Comparison of ENCODE assay signal across 1 cellular context in the genomic region with DNA sequence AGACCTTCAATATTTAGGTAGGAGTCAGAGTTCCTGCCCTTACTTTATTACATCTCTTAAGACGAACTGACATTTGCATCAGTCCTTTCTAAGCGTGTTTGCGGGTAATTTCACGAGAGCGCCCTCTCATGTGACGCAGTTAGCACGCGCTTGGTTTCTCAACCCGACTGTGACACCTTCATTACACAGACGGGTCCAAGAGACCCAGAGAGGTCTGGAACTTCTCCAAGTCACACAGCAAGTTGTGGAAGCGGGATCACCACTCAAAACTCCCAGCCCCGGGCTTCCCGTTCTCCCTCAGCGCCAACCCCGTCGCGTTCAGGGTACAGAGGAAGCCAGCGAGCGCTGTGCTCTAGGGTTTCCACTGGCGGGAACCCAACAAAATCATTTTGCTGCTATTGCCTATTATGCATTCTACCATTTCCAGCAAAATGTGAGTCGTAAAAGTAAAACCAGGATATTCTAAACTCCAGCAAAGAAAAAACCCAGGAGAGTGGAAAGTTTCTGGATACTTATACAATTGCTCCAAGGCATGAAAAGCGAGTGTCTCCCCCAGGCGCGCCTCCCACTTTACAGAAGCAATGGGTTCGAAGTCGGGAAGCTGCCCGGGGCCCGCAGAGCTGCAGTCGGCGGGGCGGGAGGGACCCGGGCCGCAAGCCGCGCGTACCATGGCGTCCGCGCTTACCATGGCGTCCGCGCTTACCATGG.
A peak's percentile ranks its signal among the peaks of the same experiment; 100 is the strongest.
TF ChIP-seq lines count a peak whose summit lies in the region.

No MANE protein-coding gene starts in this region.

TF ChIP-seq in K562, 482 proteins besides CTCF, POLR2A, EP300 and RAD21 (continued from another document and continues in another):
- TF ChIP-seq SFPQ (IDR thresholded peaks at IDR 0.05; ENCODE audit: low read depth, low read length) = no peak
- no peak for TF ChIP-seq POLR2B (IDR thresholded peaks at IDR 0.05; ENCODE audit: low read depth, partially characterized antibody)
- no peak for TF ChIP-seq ZNF384 (IDR thresholded peaks at IDR 0.05; ENCODE audit: low read depth, low read length)
- TF ChIP-seq, protein P1, sequence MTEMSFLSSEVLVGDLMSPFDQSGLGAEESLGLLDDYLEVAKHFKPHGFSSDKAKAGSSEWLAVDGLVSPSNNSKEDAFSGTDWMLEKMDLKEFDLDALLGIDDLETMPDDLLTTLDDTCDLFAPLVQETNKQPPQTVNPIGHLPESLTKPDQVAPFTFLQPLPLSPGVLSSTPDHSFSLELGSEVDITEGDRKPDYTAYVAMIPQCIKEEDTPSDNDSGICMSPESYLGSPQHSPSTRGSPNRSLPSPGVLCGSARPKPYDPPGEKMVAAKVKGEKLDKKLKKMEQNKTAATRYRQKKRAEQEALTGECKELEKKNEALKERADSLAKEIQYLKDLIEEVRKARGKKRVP (CRISPR knock-in tag; IDR thresholded peaks at IDR 0.05) = no peak
- TF ChIP-seq ZNF318 (IDR thresholded peaks at IDR 0.05; ENCODE audit: borderline replicate concordance in 1 of 2, low read depth in 1 of 2) = no peak
- TF ChIP-seq, protein P2, sequence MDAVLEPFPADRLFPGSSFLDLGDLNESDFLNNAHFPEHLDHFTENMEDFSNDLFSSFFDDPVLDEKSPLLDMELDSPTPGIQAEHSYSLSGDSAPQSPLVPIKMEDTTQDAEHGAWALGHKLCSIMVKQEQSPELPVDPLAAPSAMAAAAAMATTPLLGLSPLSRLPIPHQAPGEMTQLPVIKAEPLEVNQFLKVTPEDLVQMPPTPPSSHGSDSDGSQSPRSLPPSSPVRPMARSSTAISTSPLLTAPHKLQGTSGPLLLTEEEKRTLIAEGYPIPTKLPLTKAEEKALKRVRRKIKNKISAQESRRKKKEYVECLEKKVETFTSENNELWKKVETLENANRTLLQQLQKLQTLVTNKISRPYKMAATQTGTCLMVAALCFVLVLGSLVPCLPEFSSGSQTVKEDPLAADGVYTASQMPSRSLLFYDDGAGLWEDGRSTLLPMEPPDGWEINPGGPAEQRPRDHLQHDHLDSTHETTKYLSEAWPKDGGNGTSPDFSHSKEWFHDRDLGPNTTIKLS (IDR thresholded peaks at IDR 0.05; ENCODE audit: borderline replicate concordance, low read depth) = no peak; the same call in 1 of the 2 replicates
- TF ChIP-seq DDX20 (tag; IDR thresholded peaks at IDR 0.05; ENCODE audit: low read depth) = no peak
- peak; percentile 64 for TF ChIP-seq ZFX (CRISPR knock-in tag; IDR thresholded peaks at IDR 0.05)
- no peak for TF ChIP-seq ZNF644 (tag; IDR thresholded peaks at IDR 0.05; ENCODE audit: low read depth)
- TF ChIP-seq ZNF263 (CRISPR knock-in tag; IDR thresholded peaks at IDR 0.05; ENCODE audit: borderline replicate concordance) = no peak
- no peak for TF ChIP-seq TCFL5 (CRISPR knock-in tag; conservative IDR thresholded peaks at IDR 0.05)
- TF ChIP-seq ATF6 (CRISPR knock-in tag; IDR thresholded peaks at IDR 0.05) = 0 out of 2 replicates have a peak, but pooled peaks have one; percentile 78
- no peak for TF ChIP-seq TCF15 (CRISPR knock-in tag; IDR thresholded peaks at IDR 0.05)
- TF ChIP-seq ZNF324 (CRISPR knock-in tag; IDR thresholded peaks at IDR 0.05) = no peak
- TF ChIP-seq DACH1 (IDR thresholded peaks at IDR 0.05; ENCODE audit: partially characterized antibody) = no peak
- TF ChIP-seq HDAC3 (IDR thresholded peaks at IDR 0.05; ENCODE audit: borderline replicate concordance, partially characterized antibody) = peak; percentile 29
- no peak for TF ChIP-seq ZNF583 (CRISPR knock-in tag; IDR thresholded peaks at IDR 0.05)
- TF ChIP-seq MAFG (tag; conservative IDR thresholded peaks at IDR 0.05) = no peak
- TF ChIP-seq, protein P3, sequence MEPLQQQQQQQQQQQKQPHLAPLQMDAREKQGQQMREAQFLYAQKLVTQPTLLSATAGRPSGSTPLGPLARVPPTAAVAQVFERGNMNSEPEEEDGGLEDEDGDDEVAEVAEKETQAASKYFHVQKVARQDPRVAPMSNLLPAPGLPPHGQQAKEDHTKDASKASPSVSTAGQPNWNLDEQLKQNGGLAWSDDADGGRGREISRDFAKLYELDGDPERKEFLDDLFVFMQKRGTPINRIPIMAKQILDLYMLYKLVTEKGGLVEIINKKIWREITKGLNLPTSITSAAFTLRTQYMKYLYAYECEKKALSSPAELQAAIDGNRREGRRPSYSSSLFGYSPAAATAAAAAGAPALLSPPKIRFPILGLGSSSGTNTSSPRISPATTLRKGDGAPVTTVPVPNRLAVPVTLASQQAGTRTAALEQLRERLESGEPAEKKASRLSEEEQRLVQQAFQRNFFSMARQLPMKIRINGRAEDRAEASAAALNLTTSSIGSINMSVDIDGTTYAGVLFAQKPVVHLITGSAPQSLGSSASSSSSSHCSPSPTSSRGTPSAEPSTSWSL (CRISPR knock-in tag; IDR thresholded peaks at IDR 0.05; ENCODE audit: borderline replicate concordance) = no peak
- TF ChIP-seq GATAD2B (IDR thresholded peaks at IDR 0.05; ENCODE audit: borderline replicate concordance) = no peak
- peak; percentile 80 for TF ChIP-seq BCOR (IDR thresholded peaks at IDR 0.05)
- TF ChIP-seq JUN (IDR thresholded peaks at IDR 0.05; ENCODE audit: borderline replicate concordance, low read depth, low read length) = no peak; the same call in 1 of the 2 replicates
- TF ChIP-seq JUN (CRISPR knock-in tag; IDR thresholded peaks at IDR 0.05; ENCODE audit: borderline replicate concordance) = 0 out of 2 replicates have a peak, but pooled peaks have one; percentile 52
- no peak for TF ChIP-seq KLF1 (tag; IDR thresholded peaks at IDR 0.05)
- TF ChIP-seq, protein P4, sequence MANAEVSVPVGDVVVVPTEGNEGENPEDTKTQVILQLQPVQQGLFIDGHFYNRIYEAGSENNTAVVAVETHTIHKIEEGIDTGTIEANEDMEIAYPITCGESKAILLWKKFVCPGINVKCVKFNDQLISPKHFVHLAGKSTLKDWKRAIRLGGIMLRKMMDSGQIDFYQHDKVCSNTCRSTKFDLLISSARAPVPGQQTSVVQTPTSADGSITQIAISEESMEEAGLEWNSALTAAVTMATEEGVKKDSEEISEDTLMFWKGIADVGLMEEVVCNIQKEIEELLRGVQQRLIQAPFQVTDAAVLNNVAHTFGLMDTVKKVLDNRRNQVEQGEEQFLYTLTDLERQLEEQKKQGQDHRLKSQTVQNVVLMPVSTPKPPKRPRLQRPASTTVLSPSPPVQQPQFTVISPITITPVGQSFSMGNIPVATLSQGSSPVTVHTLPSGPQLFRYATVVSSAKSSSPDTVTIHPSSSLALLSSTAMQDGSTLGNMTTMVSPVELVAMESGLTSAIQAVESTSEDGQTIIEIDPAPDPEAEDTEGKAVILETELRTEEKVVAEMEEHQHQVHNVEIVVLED (CRISPR knock-in tag; IDR thresholded peaks at IDR 0.05) = no peak
- TF ChIP-seq GABPB2 (CRISPR knock-in tag; conservative IDR thresholded peaks at IDR 0.05) = no peak
- TF ChIP-seq, protein P5, sequence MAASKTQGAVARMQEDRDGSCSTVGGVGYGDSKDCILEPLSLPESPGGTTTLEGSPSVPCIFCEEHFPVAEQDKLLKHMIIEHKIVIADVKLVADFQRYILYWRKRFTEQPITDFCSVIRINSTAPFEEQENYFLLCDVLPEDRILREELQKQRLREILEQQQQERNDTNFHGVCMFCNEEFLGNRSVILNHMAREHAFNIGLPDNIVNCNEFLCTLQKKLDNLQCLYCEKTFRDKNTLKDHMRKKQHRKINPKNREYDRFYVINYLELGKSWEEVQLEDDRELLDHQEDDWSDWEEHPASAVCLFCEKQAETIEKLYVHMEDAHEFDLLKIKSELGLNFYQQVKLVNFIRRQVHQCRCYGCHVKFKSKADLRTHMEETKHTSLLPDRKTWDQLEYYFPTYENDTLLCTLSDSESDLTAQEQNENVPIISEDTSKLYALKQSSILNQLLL (CRISPR knock-in tag; IDR thresholded peaks at IDR 0.05; ENCODE audit: borderline replicate concordance) = no peak
- no peak for TF ChIP-seq ZNF23 (CRISPR knock-in tag; IDR thresholded peaks at IDR 0.05)
